Comparison of ENCODE assay signal across 9 cellular contexts in the genomic region with DNA sequence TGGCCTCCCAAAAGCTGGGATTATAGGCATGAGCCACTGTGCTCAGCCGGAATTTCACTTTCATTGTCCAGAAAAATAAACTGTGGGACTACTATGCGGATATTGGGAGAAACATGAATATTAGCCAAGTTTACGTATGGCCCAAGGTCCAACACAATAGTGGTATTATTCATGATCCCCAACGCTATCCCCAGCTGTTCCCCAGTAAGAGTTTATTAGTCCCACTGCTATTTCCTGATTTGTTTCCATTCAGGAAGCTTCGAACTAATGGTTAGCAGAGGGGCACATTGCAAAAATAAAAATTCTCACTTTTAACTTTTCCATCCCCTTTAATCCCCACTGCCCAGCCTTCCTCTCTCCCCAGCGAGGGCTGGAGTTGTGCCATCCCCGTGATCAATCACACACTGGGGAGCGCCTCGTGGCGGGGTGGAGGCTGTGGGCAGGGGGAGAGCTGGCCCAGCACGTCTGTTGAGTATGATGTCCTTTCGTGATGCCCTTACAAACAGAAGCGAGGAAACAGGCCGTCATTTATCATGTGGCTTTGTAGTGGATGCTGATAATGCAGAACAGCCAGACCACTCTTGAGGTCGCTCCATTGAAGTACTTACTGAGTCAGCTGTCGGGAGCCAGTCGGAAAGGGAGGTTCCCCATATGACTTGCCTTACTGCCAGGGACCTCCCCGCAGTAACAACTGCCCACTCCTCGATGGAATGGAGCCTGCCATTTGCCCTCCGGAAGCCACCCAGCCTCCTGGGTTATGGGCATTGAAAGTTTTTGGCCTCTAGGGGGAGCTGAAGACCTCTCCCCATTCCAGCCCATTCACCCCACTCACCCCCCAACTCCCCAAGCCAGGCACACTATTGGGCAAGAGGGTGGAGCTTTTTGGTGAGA.
DNase-seq lines count a peak whose midpoint lies in the region; ATAC-seq and TF ChIP-seq lines count a peak whose summit lies in the region.
"Had no signal": no experiment of that assay in that cellular context is flagged by ENCODE, and none has a peak within 500 bp of the region (broad histone marks: within the 10 kb centered on the region; RNA-seq: fewer than 3 reads in every experiment).

No MANE protein-coding gene starts in this region.

- H4K5ac ChIP-seq in mesendoderm (ENCODE audit: low read length) = no peak overlapping the region

- H3K36me3 ChIP-seq in Karpas-422 (ENCODE audit: insufficient read depth, low read length) (no peaks in the 10 kb centered on the region), mesendoderm (ENCODE audit: control insufficient read depth, insufficient read depth, low read length) (no peaks in the 10 kb centered on the region)
- H3K36me3 ChIP-seq: thyroid gland had no signal

- H3K4me1 ChIP-seq in Karpas-422 (ENCODE audit: low read length) = no peaks in the 10 kb centered on the region
- H3K4me1 ChIP-seq in mesendoderm (ENCODE audit: control insufficient read depth, low read depth, low read length) = peaks cover 3% of the 10 kb centered on the region

- H3K23ac ChIP-seq in mesendoderm (ENCODE audit: low read length) = no peak overlapping the region

- no peaks in the 10 kb centered on the region for H3K79me1 ChIP-seq in mesendoderm (ENCODE audit: low read length)

- no peak overlapping the region for H2AK5ac ChIP-seq in mesendoderm (ENCODE audit: low read length)

- no peak overlapping the region for H2BK5ac ChIP-seq in mesendoderm (ENCODE audit: low read length)

- H3K27me3 ChIP-seq in Karpas-422 (ENCODE audit: low read length) = no peaks in the 10 kb centered on the region
- no peaks in the 10 kb centered on the region for H3K27me3 ChIP-seq in mesendoderm (ENCODE audit: insufficient read depth, low read length, poor library complexity)
- H3K27me3 ChIP-seq: thyroid gland had no signal

- H2BK15ac ChIP-seq in mesendoderm (replicated peaks; ENCODE audit: low read depth) = no peak overlapping the region

- H3K4ac ChIP-seq in mesendoderm (ENCODE audit: low read depth, low read length) = no peak overlapping the region

- no peaks in the 10 kb centered on the region for H3K9me3 ChIP-seq in Karpas-422 (ENCODE audit: low read length)
- H3K9me3 ChIP-seq: thyroid gland had no signal

- H3K79me2 ChIP-seq in Karpas-422 (ENCODE audit: low read length) (no peaks in the 10 kb centered on the region), mesendoderm (ENCODE audit: control insufficient read depth, insufficient read depth, low read length) (no peaks in the 10 kb centered on the region)

- no peaks in the 10 kb centered on the region for H3K9me2 ChIP-seq in Karpas-422 (replicated peaks; ENCODE audit: insufficient read depth, low read length)

- H4K8ac ChIP-seq in mesendoderm (ENCODE audit: low read depth, low read length) = no peak overlapping the region

- H3K4me2 ChIP-seq in Karpas-422 (ENCODE audit: low read depth, low read length, poor library complexity, severe bottlenecking) (no peak overlapping the region), mesendoderm (ENCODE audit: low read length) (no peak overlapping the region)

- H3K56ac ChIP-seq in mesendoderm (ENCODE audit: low read length) = peak overlapping the region; percentile 44

- H3K4me3 ChIP-seq in GM12864 (ENCODE audit: low read depth, low read length) = no peak overlapping the region
- H3K4me3 ChIP-seq in Karpas-422 (ENCODE audit: low read length) = no peak overlapping the region
- no peak overlapping the region for H3K4me3 ChIP-seq in choroid plexus epithelial cell (ENCODE audit: low read depth, low read length)
- no peak overlapping the region for H3K4me3 ChIP-seq in mesendoderm (ENCODE audit: low read length)
- H3K4me3 ChIP-seq: thyroid gland had no signal

- H2AFZ ChIP-seq in Karpas-422 (ENCODE audit: low read length) = no peak overlapping the region

- H3K9ac ChIP-seq in Karpas-422 (ENCODE audit: low read length) = no peak overlapping the region
- H3K9ac ChIP-seq in mesendoderm (ENCODE audit: low read length) = no peak overlapping the region

- H2BK120ac ChIP-seq in mesendoderm (ENCODE audit: low read depth, low read length) = no peak overlapping the region

- H4K20me1 ChIP-seq in Karpas-422 (ENCODE audit: insufficient read depth, low read depth, low read length) = no peaks in the 10 kb centered on the region

- ATAC-seq in HG03432 (IDR thresholded peaks at IDR 0.05; ENCODE audit: unreplicated experiment) = no peak
- no peak for ATAC-seq in GM19463 (IDR thresholded peaks at IDR 0.05; ENCODE audit: unreplicated experiment)
- no peak for ATAC-seq in HG02870 (IDR thresholded peaks at IDR 0.05; ENCODE audit: unreplicated experiment)

- H3K27ac ChIP-seq in Karpas-422 (ENCODE audit: low read length) (no peak overlapping the region), mesendoderm (ENCODE audit: low read depth, low read length) (no peak overlapping the region)
- H3K27ac ChIP-seq: thyroid gland had no signal

- TF ChIP-seq CTCF in GM12864 (IDR thresholded peaks at IDR 0.05; ENCODE audit: low read depth, low read length, missing control alignments) = peak; percentile 54
- peak; percentile 70 for TF ChIP-seq CTCF in choroid plexus epithelial cell (conservative IDR thresholded peaks at IDR 0.05; ENCODE audit: low read depth, low read length)

- no peak overlapping the region for H3K18ac ChIP-seq in mesendoderm (ENCODE audit: low read length)

- WGBS in mesendoderm (ENCODE audit: extremely low coverage, insufficient coverage, low lambda C conversion rate) = no CpG with 5 or more reads among the region's 20 CpGs

- DNase-seq in GM12864 (ENCODE audit: low read depth) (no peak), Karpas-422 (peak; percentile 70), choroid plexus epithelial cell (ENCODE audit: low read depth) (no peak), mesendoderm (peak; percentile 39)
- DNase-seq in stimulated activated CD4-positive, alpha-beta T cell treated with anti-CD3 and anti-CD28 coated beads, Interleukin-2, amount 100 ng/mL, for 24 hours = no peak

Comparison
In these comparisons a context has a peak if more than half of its experiments do, and no peak if none do; other contexts are left out.
1. DNase-seq: peak in Karpas-422 (single experiment) and mesendoderm (single experiment); none in GM12864 (single experiment), choroid plexus epithelial cell (single experiment) and stimulated activated CD4-positive, alpha-beta T cell treated with anti-CD3 and anti-CD28 coated beads, Interleukin-2, amount 100 ng/mL, for 24 hours (0 of 2).